In genomic region chr17:60832206-60832605, GRCh38 we compare ENCODE assay signal across 19 cellular contexts.
A peak's percentile ranks its signal among the peaks of the same experiment; 100 is the strongest.
DNase-seq lines count a peak whose midpoint lies in the region; ATAC-seq, FAIRE-seq and TF ChIP-seq lines count a peak whose summit lies in the region.
"Had no signal": no experiment of that assay in that cellular context is flagged by ENCODE, and none has a peak within 500 bp of the region (broad histone marks: within the 10 kb centered on the region; RNA-seq: fewer than 3 reads in every experiment).

No MANE protein-coding gene starts in this region.

- H3K27me3 ChIP-seq in H1 (replicated peaks in 1 of 4; ENCODE audit: control insufficient read depth in 3 of 4, extremely low read depth in 1 of 4, insufficient read depth in 3 of 4, low read length in 3 of 4) (no peaks in the 10 kb centered on the region), small intestine (ENCODE audit: control insufficient read depth in 2 of 2, insufficient read depth in 2 of 2, low read length in 2 of 2) (no peaks in the 10 kb centered on the region)
- H3K27me3 ChIP-seq: ovary, tibial nerve had no signal

- H2BK120ac ChIP-seq in H1 (replicated peaks; ENCODE audit: low read depth, low read length): no peak overlapping the region

- DNase-seq in NCI-H2107 treated with DMSO at 0.1 percent for 48 hours (lab: John Stamatoyannopoulos, UW; ENCODE audit: unreplicated experiment) (peak; percentile 40), NCI-H2107 (lab: John Stamatoyannopoulos, UW) (no peak), NCI-H2227 treated with DMSO at 0.1 percent for 48 hours (lab: John Stamatoyannopoulos, UW) (peak; percentile 52), H1 (ENCODE audit: low read depth in 1 of 2, low spot score in 2 of 2) (no peak), small intestine (peak; percentile 8), cortex of kidney (lab: John Stamatoyannopoulos, UW) (no peak), Kasumi-1 (lab: John Stamatoyannopoulos, UW) (no peak)
- DNase-seq: activated CD4-positive, CD25-positive, alpha-beta regulatory T cell treated with anti-CD3 and anti-CD28 coated beads, Interleukin-2, amount 50 U/mL, for 72 hours; activated CD8-positive, alpha-beta memory T cell treated with anti-CD3 and anti-CD28 coated beads, Interleukin-2, amount 10 ng/mL, durations not matched to agents 7 days and 5 days; activated naive CD4-positive, alpha-beta T cell; CD8-positive, alpha-beta T cell; dermis blood vessel endothelial cell; NCI-H774; ovary had no signal

- no peak overlapping the region for H3K27ac ChIP-seq in H1 (ENCODE audit: low read depth, low read length)
- H3K27ac ChIP-seq in small intestine (ENCODE audit: low read depth in 1 of 2, low read length in 1 of 2): no peak overlapping the region
- H3K27ac ChIP-seq: A549, ovary, tibial nerve had no signal

- no peak overlapping the region for H4K5ac ChIP-seq in H1 (ENCODE audit: insufficient read length, low read depth, low read length)

- no peak overlapping the region for H3K56ac ChIP-seq in H1 (replicated peaks; ENCODE audit: insufficient read length, low read depth, low read length)

- no peak overlapping the region for H2AK5ac ChIP-seq in H1 (ENCODE audit: low read depth, low read length)

- no peak overlapping the region for H3K4ac ChIP-seq in H1 (replicated peaks; ENCODE audit: insufficient read length, low read depth, low read length)

- no peak overlapping the region for H3K9ac ChIP-seq in H1 (replicated peaks in 1 of 4; ENCODE audit: extremely low read depth in 1 of 4, low read depth in 3 of 4, low read length in 3 of 4)

- H4K91ac ChIP-seq in H1 (replicated peaks; ENCODE audit: insufficient read length, low read length): no peak overlapping the region

- TF ChIP-seq POLR2A in H1 (IDR thresholded peaks at IDR 0.05; ENCODE audit: control extremely low read depth in 1 of 2, low read depth in 2 of 2, low read length in 2 of 2): no peak

- H3K4me3 ChIP-seq in H1 (ENCODE audit: extremely low read depth in 1 of 4, insufficient read depth in 2 of 4, low read depth in 3 of 4, low read length in 4 of 4) (no peak overlapping the region), small intestine (ENCODE audit: low read depth in 1 of 2, low read length in 2 of 2) (no peak overlapping the region)
- H3K4me3 ChIP-seq: A549, ovary, smooth muscle cell, tibial nerve had no signal

- no peak overlapping the region for H2BK15ac ChIP-seq in H1 (ENCODE audit: low read length)

- H3K9me3 ChIP-seq in H1 (ENCODE audit: insufficient read depth in 2 of 2, low read depth in 1 of 2, low read length in 1 of 2) (no peaks in the 10 kb centered on the region), small intestine (ENCODE audit: control insufficient read depth, low read depth) (no peaks in the 10 kb centered on the region)
- H3K9me3 ChIP-seq: A549, ovary, tibial nerve had no signal

- ATAC-seq in GM21576 (IDR thresholded peaks at IDR 0.05; ENCODE audit: unreplicated experiment): no peak
- ATAC-seq: A549; activated CD8-positive, alpha-beta memory T cell treated with anti-CD3 and anti-CD28 coated beads, Interleukin-2, amount 10 ng/mL, durations not matched to agents 7 days and 5 days; CD8-positive, alpha-beta T cell had no signal

- no peak overlapping the region for H2BK20ac ChIP-seq in H1 (ENCODE audit: low read length)

- 77% methylated on average over 2 of the region's 2 CpGs; no CpG with 5 or more reads in 1 of the 2 experiments for WGBS in H1 (ENCODE audit: extremely low coverage in 1 of 2, insufficient coverage in 1 of 2, insufficient read length in 1 of 2, insufficient replicate concordance in 2 of 2, low coverage in 1 of 2, low lambda C conversion rate in 2 of 2, missing lambda C conversion rate in 1 of 2), 2 experiments
- 4 to 30% (median 18%) methylated on average over 2 of the region's 2 CpGs for WGBS in small intestine, 3 donors

- no peaks in the 10 kb centered on the region for H3K79me2 ChIP-seq in H1 (ENCODE audit: control insufficient read depth in 1 of 2, insufficient read depth in 2 of 2, low read length in 2 of 2)

- no peaks in the 10 kb centered on the region for H4K20me1 ChIP-seq in H1 (replicated peaks in 1 of 2; ENCODE audit: control insufficient read depth in 1 of 2, insufficient read depth in 2 of 2, low read length in 2 of 2)

- TF ChIP-seq CTCF in H1 (IDR thresholded peaks at IDR 0.05; ENCODE audit: control extremely low read depth in 1 of 3, insufficient read depth in 1 of 3, low read depth in 1 of 3, low read length in 3 of 3): no peak

- H3K4me1 ChIP-seq in H1 (replicated peaks in 1 of 4; ENCODE audit: control insufficient read depth in 3 of 4, insufficient read depth in 4 of 4, low read length in 3 of 4) (no peaks in the 10 kb centered on the region), small intestine (ENCODE audit: control insufficient read depth in 2 of 2, insufficient read depth in 1 of 2, low read depth in 1 of 2, low read length in 1 of 2) (no peaks in the 10 kb centered on the region)
- H3K4me1 ChIP-seq: A549 had no signal

- TF ChIP-seq RAD21 in H1 (IDR thresholded peaks at IDR 0.05 in 1 of 2, conservative IDR thresholded peaks at IDR 0.05 in 1 of 2; ENCODE audit: low read depth in 2 of 2, low read length in 2 of 2): no peak

- H3K14ac ChIP-seq in H1 (ENCODE audit: insufficient read length): no peak overlapping the region

- H2BK12ac ChIP-seq in H1 (ENCODE audit: low read depth, low read length): no peak overlapping the region

- FAIRE-seq in H1 (lab: Jason Lieb, UNC) (peak; percentile 42), small intestine (lab: Jason Lieb, UNC) (no peak)
- FAIRE-seq: G401.6 had no signal

- no peak for TF ChIP-seq EP300 in H1 (IDR thresholded peaks at IDR 0.05; ENCODE audit: borderline replicate concordance in 1 of 2, low read depth in 2 of 2, low read length in 2 of 2)

- no peak overlapping the region for H3K4me2 ChIP-seq in H1 (ENCODE audit: insufficient read depth in 1 of 2, low read depth in 2 of 2, low read length in 2 of 2)
- H3K4me2 ChIP-seq: A549, smooth muscle cell had no signal

- H3K23me2 ChIP-seq in H1 (ENCODE audit: low read depth, low read length): no peaks in the 10 kb centered on the region

- H3K18ac ChIP-seq in H1 (ENCODE audit: extremely low read depth, low read length): no peak overlapping the region

- H2AFZ ChIP-seq in H1 (ENCODE audit: low read length): no peak overlapping the region

- H3K36me3 ChIP-seq in H1 (ENCODE audit: control insufficient read depth in 2 of 4, insufficient read depth in 4 of 4, low read length in 3 of 4) (no peaks in the 10 kb centered on the region), small intestine (ENCODE audit: control insufficient read depth in 2 of 2, insufficient read depth in 2 of 2, low read length in 2 of 2) (no peaks in the 10 kb centered on the region)
- H3K36me3 ChIP-seq: ovary, tibial nerve had no signal

- POLR2A ChIA-PET in H1 (lab: Charles Lee; ENCODE audit: partially characterized antibody): no interaction called here

- no peaks in the 10 kb centered on the region for H3K79me1 ChIP-seq in H1 (ENCODE audit: low read depth, low read length)

- H2BK5ac ChIP-seq in H1 (ENCODE audit: low read depth, low read length): no peak overlapping the region

- CTCF ChIA-PET in H1 (lab: Charles Lee; ENCODE audit: partially characterized antibody): no interaction called here

- H3K23ac ChIP-seq in H1 (ENCODE audit: insufficient read length): no peak overlapping the region

- no peak overlapping the region for H4K8ac ChIP-seq in H1 (ENCODE audit: extremely low read depth, insufficient read depth, low read length)

TF ChIP-seq in H1, 55 proteins besides CTCF, POLR2A, EP300 and RAD21:
- TF ChIP-seq GABPA (IDR thresholded peaks at IDR 0.05; ENCODE audit: borderline replicate concordance, insufficient read depth, low read length) (no peak), TCF12 (IDR thresholded peaks at IDR 0.05; ENCODE audit: low read depth, low read length) (no peak), GTF2F1 (IDR thresholded peaks at IDR 0.05; ENCODE audit: borderline replicate concordance, low read depth, low read length) (no peak), SAP30 (IDR thresholded peaks at IDR 0.05; ENCODE audit: insufficient read depth, insufficient replicate concordance, low read length) (no peak), SP4 (IDR thresholded peaks at IDR 0.05; ENCODE audit: low read length) (no peak), NRF1 (IDR thresholded peaks at IDR 0.05; ENCODE audit: low read depth, low read length) (no peak), CBX5 (IDR thresholded peaks at IDR 0.05; ENCODE audit: low read depth, low read length) (no peak), POLR2AphosphoS5 (IDR thresholded peaks at IDR 0.05; ENCODE audit: low read depth, low read length) (no peak), TBP (IDR thresholded peaks at IDR 0.05; ENCODE audit: low read depth, low read length) (no peak), SP1 (IDR thresholded peaks at IDR 0.05; ENCODE audit: low read depth, low read length) (no peak), PHF8 (conservative IDR thresholded peaks at IDR 0.05; ENCODE audit: low read depth, low read length) (no peak), CHD1 (IDR thresholded peaks at IDR 0.05; ENCODE audit: low read depth, low read length) (no peak), CREB1 (IDR thresholded peaks at IDR 0.05) (no peak), EGR1 (IDR thresholded peaks at IDR 0.05; ENCODE audit: borderline replicate concordance, low read depth, low read length) (no peak)

Comparison
In these comparisons a context has a peak if more than half of its experiments do, and no peak if none do; other contexts are left out.
1. DNase-seq: peak in NCI-H2107 treated with DMSO at 0.1 percent for 48 hours (single experiment), NCI-H2227 treated with DMSO at 0.1 percent for 48 hours (single experiment) and small intestine (single experiment); none in NCI-H2107 (single experiment), H1 (0 of 2), cortex of kidney (single experiment) and Kasumi-1 (0 of 2).